ENCODE assay signal across 8 cellular contexts in the genomic region with DNA sequence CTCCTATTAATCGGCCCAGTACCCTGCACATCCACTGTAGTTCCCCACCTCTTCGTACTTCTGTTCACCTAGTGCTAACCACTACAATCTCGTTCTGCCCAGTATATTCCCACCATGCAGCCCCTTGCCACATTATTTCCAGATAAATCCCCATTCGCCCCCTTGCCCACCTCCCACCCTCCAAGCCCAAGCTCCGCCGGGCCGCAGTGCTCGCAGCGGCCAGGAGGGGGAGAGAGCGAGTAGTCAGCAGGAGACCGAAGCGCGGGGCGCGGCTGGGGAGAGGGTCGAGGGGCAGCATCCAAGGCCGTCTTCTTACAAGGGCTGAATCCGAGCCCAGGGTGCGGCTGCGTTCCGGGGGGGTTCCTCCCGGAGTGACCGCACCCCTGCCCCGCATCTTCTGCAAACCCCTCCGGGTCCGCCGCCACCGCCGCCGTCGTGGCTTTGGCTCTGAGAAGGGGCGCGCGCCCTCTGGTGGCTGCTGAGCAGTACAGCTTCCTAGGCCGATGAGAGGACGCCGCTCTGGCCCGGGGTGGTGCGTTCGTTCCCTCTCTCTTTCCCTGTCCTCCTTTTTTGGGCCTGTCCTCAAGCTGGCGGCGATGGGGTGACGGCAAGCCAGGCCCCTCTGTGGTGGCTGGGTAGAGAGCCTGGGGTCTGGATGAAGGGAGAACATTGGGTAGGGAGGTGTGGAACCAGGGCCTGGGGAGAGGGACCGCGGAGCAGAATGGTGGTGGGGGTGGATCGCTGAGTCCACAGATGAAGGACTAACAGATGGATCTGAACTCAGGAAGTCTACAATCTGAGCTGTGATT. TPM values are rescaled to one million over a fixed set of nuclear protein-coding genes. Genes with fewer than 3 reads are reported as not detected.
DNase-seq lines count a peak whose midpoint lies in the region; ATAC-seq, FAIRE-seq and TF ChIP-seq lines count a peak whose summit lies in the region.

No MANE protein-coding gene starts in this region.

- peak overlapping the region; percentile 65 for H3K9ac ChIP-seq in HepG2 (ENCODE audit: insufficient read depth, low read depth, low read length)

- peak; percentile 97 for TF ChIP-seq CTCF in HepG2 (CRISPR knock-in tag; IDR thresholded peaks at IDR 0.05)

- in situ Hi-C loops in HepG2 (cut with HindIII; ENCODE audit: extremely low pct_ligation_motif_present, low pct_unique_long_range_greater_than_20kb): no loop called here

- H3K36me3 ChIP-seq in HepG2 (replicated peaks in 1 of 2; ENCODE audit: control insufficient read depth in 1 of 2, insufficient read depth in 2 of 2, low read length in 2 of 2): no peaks in the 10 kb centered on the region

- peak; percentile 72 for ATAC-seq in HG02943 (IDR thresholded peaks at IDR 0.05; ENCODE audit: low read depth, unreplicated experiment)
- peak; percentile 83 for ATAC-seq in HepG2

- no peaks in the 10 kb centered on the region for H3K9me3 ChIP-seq in HepG2 (ENCODE audit: low read length)

- TF ChIP-seq EP300 in HepG2 (IDR thresholded peaks at IDR 0.05; ENCODE audit: low read depth in 2 of 2, low read length in 2 of 2) (no peak), HepG2 (CRISPR knock-in tag; IDR thresholded peaks at IDR 0.05; ENCODE audit: borderline replicate concordance) (no peak)

- peaks cover 0 to 13% of the 10 kb centered on the region in 2 experiments; a peak in 4 of 5 replicates for H3K27me3 ChIP-seq in HepG2 (ENCODE audit: control insufficient read depth in 1 of 2, insufficient read depth in 2 of 2, low read length in 2 of 2)

- H3K27ac ChIP-seq in HepG2 (ENCODE audit: extremely low read length, insufficient read depth, low read length): no peak overlapping the region

- FAIRE-seq in HepG2 (lab: Jason Lieb, UNC): no peak

- no peaks in the 10 kb centered on the region for H4K20me1 ChIP-seq in HepG2 (ENCODE audit: insufficient read depth, low read length)

- TF ChIP-seq RAD21 in HepG2 (CRISPR knock-in tag; IDR thresholded peaks at IDR 0.05): peak; percentile 98

- BruUV-seq in HepG2 (replicated peaks; lab: Mats Ljungman, UMichigan): no TSS peak

- no peak overlapping the region for H2AFZ ChIP-seq in HepG2 (ENCODE audit: low read length)

- CTCF ChIA-PET in HepG2 (lab: Yijun Ruan, JAX; ENCODE audit: low intra/inter-chr PET ratio, low total read pairs): interaction anchor here (0.8 to 2.5 kb wide), 10 partner anchors 31 to 202 kb away, joined by 3 to 54 read pairs (median 5); no protein-coding TSS in a partner anchor

- peaks cover 78% of the 10 kb centered on the region for H3K4me1 ChIP-seq in HepG2 (ENCODE audit: insufficient read depth, low read length)

- peak overlapping the region; percentile 90 for H3K4me2 ChIP-seq in HepG2 (ENCODE audit: low read depth, low read length)

- POLR2A ChIA-PET in HepG2 (lab: Yijun Ruan, JAX): interaction anchor here (0.7 to 2.2 kb wide), 7 partner anchors 22 to 132 kb away, joined by 3 to 5 read pairs (median 3); a partner anchor contains a TSS

- DNase-seq in SIG-M5 treated with dmso at 0.1 percent for 504 hours (lab: John Stamatoyannopoulos, UW; ENCODE audit: unreplicated experiment): peak; percentile 73
- DNase-seq in SIG-M5 (lab: John Stamatoyannopoulos, UW): no peak
- DNase-seq in NCI-H2171 treated with DMSO at 0.1 percent for 48 hours (lab: John Stamatoyannopoulos, UW): peak; percentile 71
- DNase-seq in activated CD4-positive, alpha-beta T cell treated with anti-CD3 and anti-CD28 coated beads for 48 hours: peak; percentile 86
- DNase-seq in dedifferentiated amniotic fluid mesenchymal stem cell (ENCODE audit: extremely low spot score): peak; percentile 61
- DNase-seq in HepG2 (ENCODE audit: low spot score): peak; percentile 55
- DNase-seq in stimulated activated CD4-positive, alpha-beta T cell treated with anti-CD3 and anti-CD28 coated beads, Interleukin-2, amount 100 ng/mL, for 4 hours (ENCODE audit: low read depth): peak; percentile 70

- intact Hi-C loops in HepG2 (cut with micrococcal nuclease; ENCODE audit: unreplicated experiment): loop anchor here (1.0 to 5.0 kb wide), 2 partner anchors 73 to 132 kb away; no protein-coding TSS in a partner anchor

- 7% methylated on average over 26 of the region's 46 CpGs for WGBS in HepG2 (ENCODE audit: low lambda C conversion rate)

- peak overlapping the region; percentile 62 to 78 (median 69) for H3K4me3 ChIP-seq in HepG2 (replicated peaks in 1 of 3; ENCODE audit: insufficient read depth in 1 of 3, low read depth in 2 of 3, low read length in 3 of 3)

- TF ChIP-seq POLR2A in HepG2 (IDR thresholded peaks at IDR 0.05; ENCODE audit: insufficient read depth in 1 of 2, low read depth in 2 of 2, low read length in 2 of 2): no peak

- no peaks in the 10 kb centered on the region for H3K79me2 ChIP-seq in HepG2 (ENCODE audit: insufficient read depth, low read length)

TF ChIP-seq in HepG2, 621 proteins besides CTCF, POLR2A, EP300 and RAD21 (continues in another document):
- TF ChIP-seq MEIS1 (CRISPR knock-in tag; IDR thresholded peaks at IDR 0.05; ENCODE audit: borderline replicate concordance): 0 out of 2 replicates have a peak, but pooled peaks have one; percentile 36
- TF ChIP-seq ZNF556 (CRISPR knock-in tag; IDR thresholded peaks at IDR 0.05; ENCODE audit: borderline replicate concordance): peak; percentile 30; the same call in 1 of the 2 replicates
- no peak for TF ChIP-seq DNMT3B (CRISPR knock-in tag; conservative IDR thresholded peaks at IDR 0.05)
- peak; percentile 73 for TF ChIP-seq ZMYM4 (CRISPR knock-in tag; IDR thresholded peaks at IDR 0.05)
- TF ChIP-seq TAF1 (CRISPR knock-in tag; IDR thresholded peaks at IDR 0.05): peak; percentile 2; the same call in 1 of the 2 replicates
- peak; percentile 90 for TF ChIP-seq ZNF605 (CRISPR knock-in tag; IDR thresholded peaks at IDR 0.05)
- peak; percentile 36; the same call in 1 of the 2 replicates for TF ChIP-seq ZNF33B (CRISPR knock-in tag; IDR thresholded peaks at IDR 0.05)
- 0 out of 2 replicates have a peak, but pooled peaks have one; percentile 30 for TF ChIP-seq HOXD1 (CRISPR knock-in tag; IDR thresholded peaks at IDR 0.05)
- TF ChIP-seq NR2F1 (CRISPR knock-in tag; IDR thresholded peaks at IDR 0.05): 0 out of 4 replicates have a peak, but pooled peaks of 1 of the 2 experiments have one; percentile 48
- TF ChIP-seq, protein P1, sequence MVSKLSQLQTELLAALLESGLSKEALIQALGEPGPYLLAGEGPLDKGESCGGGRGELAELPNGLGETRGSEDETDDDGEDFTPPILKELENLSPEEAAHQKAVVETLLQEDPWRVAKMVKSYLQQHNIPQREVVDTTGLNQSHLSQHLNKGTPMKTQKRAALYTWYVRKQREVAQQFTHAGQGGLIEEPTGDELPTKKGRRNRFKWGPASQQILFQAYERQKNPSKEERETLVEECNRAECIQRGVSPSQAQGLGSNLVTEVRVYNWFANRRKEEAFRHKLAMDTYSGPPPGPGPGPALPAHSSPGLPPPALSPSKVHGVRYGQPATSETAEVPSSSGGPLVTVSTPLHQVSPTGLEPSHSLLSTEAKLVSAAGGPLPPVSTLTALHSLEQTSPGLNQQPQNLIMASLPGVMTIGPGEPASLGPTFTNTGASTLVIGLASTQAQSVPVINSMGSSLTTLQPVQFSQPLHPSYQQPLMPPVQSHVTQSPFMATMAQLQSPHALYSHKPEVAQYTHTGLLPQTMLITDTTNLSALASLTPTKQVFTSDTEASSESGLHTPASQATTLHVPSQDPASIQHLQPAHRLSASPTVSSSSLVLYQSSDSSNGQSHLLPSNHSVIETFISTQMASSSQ (IDR thresholded peaks at IDR 0.05; ENCODE audit: low read depth): no peak
- TF ChIP-seq, protein P1 (CRISPR knock-in tag; IDR thresholded peaks at IDR 0.05; ENCODE audit: borderline replicate concordance): 0 out of 2 replicates have a peak, but pooled peaks have one; percentile 20
- TF ChIP-seq NONO (IDR thresholded peaks at IDR 0.05): no peak
- TF ChIP-seq NONO (CRISPR knock-in tag; conservative IDR thresholded peaks at IDR 0.05): no peak

RNA-seq across cellular contexts. Expression of a gene that starts 30.0 kb away (rescaled TPM):
- not detected in 2 replicates for total RNA-seq in HepG2 (2016; rRNA removed; fragmentation: Illumina TruSeq; extraction: Trizol)
- not detected in 2 replicates for total RNA-seq in HepG2 (2016; cell fraction: cytosol; rRNA removed; fragmentation: Illumina TruSeq; extraction: Trizol; ENCODE audit: low read depth)
- not detected in 2 replicates for total RNA-seq in HepG2 (2016; cell fraction: insoluble cytoplasmic fraction; rRNA removed; fragmentation: Illumina TruSeq; extraction: Trizol)
- not detected in 2 replicates for total RNA-seq in HepG2 (2016; cell fraction: membrane; rRNA removed; fragmentation: Illumina TruSeq; extraction: Trizol)
- 0.09 TPM in 1 of 2 replicates, not detected in the other for total RNA-seq in HepG2 (2016; cell fraction: nucleus; rRNA removed; fragmentation: Illumina TruSeq; extraction: Trizol)
- polyA plus RNA-seq in HepG2 (2011; rRNA removed): 0.07 and 0.13 TPM in 2 replicates
- polyA plus RNA-seq in HepG2 (2011; cell fraction: cytosol; rRNA removed): 0.04 and 0.06 TPM in 2 replicates
- 0.16 and 0.32 TPM in 2 replicates for polyA plus RNA-seq in HepG2 (2011; cell fraction: nucleus; rRNA removed)
- polyA plus RNA-seq in HepG2 (2012): 0.07 and 0.13 TPM in 2 replicates
- polyA plus RNA-seq in HepG2 (2016; cell fraction: cytosol; fragmentation: Illumina TruSeq; extraction: Trizol; ENCODE audit: low read depth): not detected in 2 replicates
- polyA plus RNA-seq in HepG2 (2016; cell fraction: insoluble cytoplasmic fraction; fragmentation: Illumina TruSeq; extraction: Trizol; ENCODE audit: low read depth): not detected in 2 replicates
- polyA plus RNA-seq in HepG2 (2016; cell fraction: membrane; fragmentation: Illumina TruSeq; extraction: Trizol; ENCODE audit: low read depth): not detected in 2 replicates
- 0.10 TPM in 1 of 2 replicates, not detected in the other for polyA plus RNA-seq in HepG2 (2016; cell fraction: nucleus; fragmentation: Illumina TruSeq; extraction: Trizol; ENCODE audit: insufficient read depth, low read depth)
- 0.10 TPM in 1 of 2 replicates, not detected in the other for polyA minus RNA-seq in HepG2 (2011; rRNA and poly(A)+ RNA removed; ENCODE audit: low replicate concordance)
- polyA minus RNA-seq in HepG2 (2011; cell fraction: cytosol; rRNA and poly(A)+ RNA removed): not detected in 2 replicates
- 0.12 TPM in 1 of 2 replicates, not detected in the other for polyA minus RNA-seq in HepG2 (2011; cell fraction: nucleus; rRNA and poly(A)+ RNA removed)
